ENCODE assay signal across 34 cellular contexts in genomic region chr2:64412671-64413070, GRCh38.
"Had no signal": no experiment of that assay in that cellular context is flagged by ENCODE, and none has a peak within 500 bp of the region (broad histone marks: within the 10 kb centered on the region; RNA-seq: fewer than 3 reads in every experiment).

No MANE protein-coding gene starts in this region.

- H3K4me3 ChIP-seq: adrenal gland, ascending aorta, body of pancreas, breast epithelium, cardiac muscle cell had no signal

- H3K27ac ChIP-seq: adrenal gland, ascending aorta, body of pancreas, brain microvascular endothelial cell, breast epithelium, cardiac muscle cell had no signal

- ATAC-seq: activated naive CD4-positive, alpha-beta T cell treated with anti-CD3 and anti-CD28 coated beads, Interleukin-2, amount 50 U/mL, for 72 hours; activated naive CD8-positive, alpha-beta T cell treated with anti-CD3 and anti-CD28 coated beads, Interleukin-2, amount 50 U/mL, for 24 hours; activated T-cell treated with anti-CD3 and anti-CD28 coated beads, Interleukin-2, amount 50 U/mL, for 4 hours; activated T-cell treated with anti-CD3 and anti-CD28 coated beads, Interleukin-2, amount 50 U/mL, for 72 hours; activated T-helper 17 cell treated with anti-CD3 and anti-CD28 coated beads, Interleukin-2, amount 50 U/mL, for 72 hours; body of pancreas had no signal

- H3K9me3 ChIP-seq: adrenal gland, ascending aorta, body of pancreas, breast epithelium had no signal

- DNase-seq: activated effector memory CD4-positive, alpha-beta T cell treated with anti-CD3 and anti-CD28 coated beads, Interleukin-2, amount 50 U/mL, for 16 hours; activated effector memory CD4-positive, alpha-beta T cell treated with Interleukin-2 at 50 U/mL for 16 hours; activated gamma-delta T cell; activated gamma-delta T cell treated with Interleukin-2 at 50 U/mL for 16 hours; activated naive CD4-positive, alpha-beta T cell; activated naive CD4-positive, alpha-beta T cell treated with anti-CD3 and anti-CD28 coated beads for 36 hours; activated naive CD4-positive, alpha-beta T cell treated with anti-CD3 and anti-CD28 coated beads, Interleukin-2, amount 10 ng/mL, durations not matched to agents 7 days and 5 days; activated naive CD4-positive, alpha-beta T cell treated with anti-CD3 and anti-CD28 coated beads, Interleukin-2, amount 50 U/mL, for 16 hours; activated naive CD4-positive, alpha-beta T cell treated with Interleukin-2 at 50 U/mL for 16 hours; activated naive CD8-positive, alpha-beta T cell treated with anti-CD3 and anti-CD28 coated beads for 36 hours; activated naive CD8-positive, alpha-beta T cell treated with anti-CD3 and anti-CD28 coated beads, Interleukin-2, amount 10 ng/mL, durations not matched to agents 7 days and 5 days; activated naive CD8-positive, alpha-beta T cell treated with anti-CD3 and anti-CD28 coated beads, Interleukin-2, amount 50 U/mL, for 24 hours; activated T-cell treated with anti-CD3 and anti-CD28 coated beads for 4 hours; activated T-cell treated with anti-CD3 and anti-CD28 coated beads, Interleukin-2, amount 50 U/mL, for 1 hour; activated T-cell treated with anti-CD3 and anti-CD28 coated beads, Interleukin-2, amount 50 U/mL, for 24 hours; activated T-cell treated with anti-CD3 and anti-CD28 coated beads, Interleukin-2, amount 50 U/mL, for 4 hours; activated T-cell treated with anti-CD3 and anti-CD28 coated beads, Interleukin-2, amount 50 U/mL, for 48 hours; activated T-cell treated with anti-CD3 and anti-CD28 coated beads, Interleukin-2, amount 50 U/mL, for 72 hours; adrenal gland; amniotic stem cell; amygdala; anterior cingulate cortex; aorta; body of pancreas; brain microvascular endothelial cell; caudate nucleus; central memory CD4-positive, alpha-beta T cell; cerebellar nuclear complex had no signal

- H3K36me3 ChIP-seq: adrenal gland, ascending aorta, brain microvascular endothelial cell, breast epithelium, cardiac muscle cell had no signal

- H3K27me3 ChIP-seq: adrenal gland, ascending aorta, body of pancreas, breast epithelium had no signal

- H3K4me1 ChIP-seq: ascending aorta, body of pancreas, breast epithelium had no signal

- FAIRE-seq: astrocyte had no signal
